9 cellular contexts compared by ENCODE assay signal in genomic region chr10:14774797-14775196, GRCh38. TPM values are rescaled to one million over a fixed set of nuclear protein-coding genes. Genes with fewer than 3 reads are reported as not detected.
DNase-seq lines count a peak whose midpoint lies in the region; ATAC-seq and TF ChIP-seq lines count a peak whose summit lies in the region.
"Had no signal": no experiment of that assay in that cellular context is flagged by ENCODE, and none has a peak within 500 bp of the region (broad histone marks: within the 10 kb centered on the region; RNA-seq: fewer than 3 reads in every experiment).

FAM107B (minus strand) TSS chr10:14774897; CDS start chr10:14774663, 234 bp downstream.

- H3K27me3 ChIP-seq in right atrium auricular region: no peaks in the 10 kb centered on the region
- H3K27me3 ChIP-seq in left ventricle myocardium inferior (ENCODE audit: low read depth): no peaks in the 10 kb centered on the region
- no peaks in the 10 kb centered on the region for H3K27me3 ChIP-seq in dorsolateral prefrontal cortex
- H3K27me3 ChIP-seq in naive thymus-derived CD4-positive, alpha-beta T cell (ENCODE audit: control insufficient read depth in 2 of 2, insufficient read depth in 2 of 2, low read length in 2 of 2): no peaks in the 10 kb centered on the region

- H3K4me3 ChIP-seq in right atrium auricular region (no peak within 1 kb of the TSS), left ventricle myocardium inferior (no peak within 1 kb of the TSS), dorsolateral prefrontal cortex (no peak within 1 kb of the TSS)
- no peak within 1 kb of the TSS for H3K4me3 ChIP-seq in naive thymus-derived CD4-positive, alpha-beta T cell (ENCODE audit: low read length)

- CTCF ChIA-PET in naive thymus-derived CD4-positive, alpha-beta T cell (lab: Charles Lee): no interaction called here

- peak within 1 kb of the TSS in 1 of 9 donors; percentile 51 for H3K27ac Mint-ChIP-seq in naive thymus-derived CD4-positive, alpha-beta T cell

- H3K27me3 Mint-ChIP-seq in naive thymus-derived CD4-positive, alpha-beta T cell: peaks cover 0 to 11% (median 0%) of the 10 kb centered on the region in 5 donors

- H3K9me3 Mint-ChIP-seq in naive thymus-derived CD4-positive, alpha-beta T cell: peaks cover 0 to 2% (median 0%) of the 10 kb centered on the region in 11 donors

- H3K9me3 ChIP-seq in right atrium auricular region: no peaks in the 10 kb centered on the region
- H3K9me3 ChIP-seq in left ventricle myocardium inferior (replicated peaks): no peaks in the 10 kb centered on the region
- no peaks in the 10 kb centered on the region for H3K9me3 ChIP-seq in naive thymus-derived CD4-positive, alpha-beta T cell (ENCODE audit: control insufficient read depth in 2 of 3, low read length in 3 of 3)

- H3K4me1 ChIP-seq in right atrium auricular region: peaks cover 0 to 10% of the 10 kb centered on the region in 2 donors
- H3K4me1 ChIP-seq in left ventricle myocardium inferior: peaks cover 10% of the 10 kb centered on the region
- no peaks in the 10 kb centered on the region for H3K4me1 ChIP-seq in naive thymus-derived CD4-positive, alpha-beta T cell (ENCODE audit: control insufficient read depth in 2 of 2, insufficient read depth in 2 of 2, low read length in 2 of 2)

- TF ChIP-seq CTCF in right atrium auricular region (IDR thresholded peaks at IDR 0.05) (no peak), left ventricle myocardium inferior (IDR thresholded peaks at IDR 0.05; ENCODE audit: borderline replicate concordance) (no peak), dorsolateral prefrontal cortex (IDR thresholded peaks at IDR 0.05 in 54 of 56, conservative IDR thresholded peaks at IDR 0.05 in 2 of 56; ENCODE audit: low read depth in 1 of 56, partially characterized antibody in 56 of 56) (no peak)

- DNase-seq in right atrium auricular region (ENCODE audit: low spot score) (no peak), left ventricle myocardium inferior (no peak), dorsolateral prefrontal cortex (no peak), glomerular visceral epithelial cell (ENCODE audit: extremely low spot score) (no peak), NCI-H446 (lab: John Stamatoyannopoulos, UW) (no peak)
- DNase-seq in naive thymus-derived CD4-positive, alpha-beta T cell: no peak
- DNase-seq: NCI-H1417 had no signal

- no peak within 1 kb of the TSS for H3K27ac ChIP-seq in right atrium auricular region
- no peak within 1 kb of the TSS for H3K27ac ChIP-seq in left ventricle myocardium inferior (replicated peaks)
- no peak within 1 kb of the TSS for H3K27ac ChIP-seq in dorsolateral prefrontal cortex
- H3K27ac ChIP-seq in naive thymus-derived CD4-positive, alpha-beta T cell (ENCODE audit: low read depth, low read length): no peak within 1 kb of the TSS

- no peaks in the 10 kb centered on the region for H3K36me3 ChIP-seq in right atrium auricular region
- H3K36me3 ChIP-seq in left ventricle myocardium inferior: no peaks in the 10 kb centered on the region
- H3K36me3 ChIP-seq in naive thymus-derived CD4-positive, alpha-beta T cell (ENCODE audit: control insufficient read depth in 2 of 3, insufficient read depth in 3 of 3, low read length in 3 of 3): no peaks in the 10 kb centered on the region

- H3K36me3 Mint-ChIP-seq in naive thymus-derived CD4-positive, alpha-beta T cell: no peaks in the 10 kb centered on the region

- H3K4me1 Mint-ChIP-seq in naive thymus-derived CD4-positive, alpha-beta T cell: peaks cover 0 to 14% (median 10%) of the 10 kb centered on the region in 7 donors

- no peak within 1 kb of the TSS for H3K4me3 Mint-ChIP-seq in naive thymus-derived CD4-positive, alpha-beta T cell

- POLR2A ChIA-PET in naive thymus-derived CD4-positive, alpha-beta T cell (lab: Charles Lee): no interaction called here

- intact Hi-C loops in left ventricle myocardium inferior (cut with micrococcal nuclease) (no loop called here), dorsolateral prefrontal cortex (cut with DNase I) (no loop called here)
- intact Hi-C loops in naive thymus-derived CD4-positive, alpha-beta T cell (cut with micrococcal nuclease): no loop called here

- ATAC-seq in naive thymus-derived CD4-positive, alpha-beta T cell: no peak
- no peak for ATAC-seq in HG03432 (IDR thresholded peaks at IDR 0.05; ENCODE audit: unreplicated experiment)
- ATAC-seq in HG02938 (IDR thresholded peaks at IDR 0.05; ENCODE audit: unreplicated experiment): no peak

RNA-seq across cellular contexts. Expression of gene FAM107B, which starts in this region (rescaled TPM):
- total RNA-seq in right atrium auricular region: 10 to 100 TPM; 10.6 to 14.1 TPM
- 4.7 TPM for total RNA-seq in left ventricle myocardium inferior
- 100 to 1,000 TPM in 42 of 120 experiments, 10 to 100 TPM in 78; 22.2 to 435 (median 82.2) TPM for total RNA-seq in dorsolateral prefrontal cortex
- total RNA-seq in naive thymus-derived CD4-positive, alpha-beta T cell: 100 to 1,000 TPM; 167 to 231 (median 189) TPM
- 100 to 1,000 TPM; 213 to 236 TPM for polyA plus RNA-seq in naive thymus-derived CD4-positive, alpha-beta T cell
